ENCODE assay signal across 3 cellular contexts in genomic region chr14:98393527-98393926, GRCh38.
"Had no signal": no experiment of that assay in that cellular context is flagged by ENCODE, and none has a peak within 500 bp of the region (broad histone marks: within the 10 kb centered on the region; RNA-seq: fewer than 3 reads in every experiment).

No MANE protein-coding gene starts in this region.

- ATAC-seq: GM12878 had no signal

- DNase-seq: GDM1, GF-D8 had no signal

- H3K4me3 ChIP-seq: GM12878 had no signal
